In genomic region chr14:99562848-99563748, GRCh38 we compare ENCODE assay signal across 8 cellular contexts. TPM values are rescaled to one million over a fixed set of nuclear protein-coding genes. Genes with fewer than 3 reads are reported as not detected.
DNase-seq lines count a peak whose midpoint lies in the region; TF ChIP-seq lines count a peak whose summit lies in the region.

No MANE protein-coding gene starts in this region.

- peak overlapping the region; percentile 47; the same call in 1 of the 2 replicates for H3K4me2 ChIP-seq in PC-9

- H3K4me1 Mint-ChIP-seq in HFFc6 (ENCODE audit: low read depth) = peaks cover 47% of the 10 kb centered on the region
- H3K4me1 Mint-ChIP-seq in activated naive CD8-positive, alpha-beta T cell treated with anti-CD3 and anti-CD28 coated beads for 36 hours = peaks cover 2% of the 10 kb centered on the region

- no peaks in the 10 kb centered on the region for H3F3A ChIP-seq in PC-9 (ENCODE audit: insufficient read depth, low read depth)

- intact Hi-C loops in PC-9 (cut with micrococcal nuclease; ENCODE audit: unreplicated experiment) = loop anchor here (1.0 to 5.0 kb wide), 3 partner anchors 41 to 66 kb away; partner anchors contain the start of gene CCDC85C

- CTCF ChIA-PET in PC-9 (lab: Charles Lee) = no interaction called here

- peaks cover 42% of the 10 kb centered on the region for H3K4me1 ChIP-seq in PC-9 (replicated peaks; ENCODE audit: insufficient read depth)

- H3K4me3 Mint-ChIP-seq in HFFc6 = no peak overlapping the region
- H3K4me3 Mint-ChIP-seq in activated naive CD8-positive, alpha-beta T cell treated with anti-CD3 and anti-CD28 coated beads for 36 hours = no peak overlapping the region

- no peaks in the 10 kb centered on the region for H3K9me3 ChIP-seq in PC-9 (ENCODE audit: insufficient read depth, low read depth)

- 0 out of 2 replicates have a peak, but pooled peaks cover 3% of the 10 kb centered on the region for H3K79me2 ChIP-seq in PC-9 (ENCODE audit: low read depth)

- DNase-seq in H7 (peak; percentile 94), PC-9 (peak; percentile 73 to 78), fibroblast of mammary gland (ENCODE audit: low read depth) (peak; percentile 40), nucleus accumbens (lab: John Stamatoyannopoulos, UW) (peak in 44 of 56 donors; percentile 15 to 89 (median 48)), HFFc6 (no peak), NCI-H2171 (lab: John Stamatoyannopoulos, UW) (no peak)
- DNase-seq in activated CD4-positive, CD25-positive, alpha-beta regulatory T cell treated with anti-CD3 and anti-CD28 coated beads, Interleukin-2, amount 50 U/mL, for 72 hours = no peak
- DNase-seq in activated naive CD8-positive, alpha-beta T cell treated with anti-CD3 and anti-CD28 coated beads for 36 hours = no peak

- no peaks in the 10 kb centered on the region; the same call in 1 of the 2 replicates for H3K27me3 Mint-ChIP-seq in HFFc6 (ENCODE audit: insufficient read depth)
- no peaks in the 10 kb centered on the region for H3K27me3 Mint-ChIP-seq in activated naive CD8-positive, alpha-beta T cell treated with anti-CD3 and anti-CD28 coated beads for 36 hours

- no peak overlapping the region for H3K27ac Mint-ChIP-seq in HFFc6
- no peak overlapping the region for H3K27ac Mint-ChIP-seq in activated naive CD8-positive, alpha-beta T cell treated with anti-CD3 and anti-CD28 coated beads for 36 hours

- no peaks in the 10 kb centered on the region for H4K20me1 ChIP-seq in PC-9 (ENCODE audit: insufficient read depth)

- H3K9me2 ChIP-seq in PC-9 (ENCODE audit: insufficient read depth) = no peaks in the 10 kb centered on the region

- H2AFZ ChIP-seq in PC-9 = no peak overlapping the region

- H3K4me3 ChIP-seq in H7 (ENCODE audit: insufficient read depth, low read depth, low read length) = no peak overlapping the region
- no peak overlapping the region for H3K4me3 ChIP-seq in PC-9
- no peak overlapping the region for H3K4me3 ChIP-seq in fibroblast of mammary gland (ENCODE audit: control insufficient read depth, low read depth, low read length)

- peaks cover 7% of the 10 kb centered on the region; the same call in 1 of the 2 replicates for H3K9me3 Mint-ChIP-seq in HFFc6
- no peaks in the 10 kb centered on the region for H3K9me3 Mint-ChIP-seq in activated naive CD8-positive, alpha-beta T cell treated with anti-CD3 and anti-CD28 coated beads for 36 hours

- peak; percentile 62 for TF ChIP-seq CTCF in PC-9 (conservative IDR thresholded peaks at IDR 0.05)
- TF ChIP-seq CTCF in fibroblast of mammary gland (conservative IDR thresholded peaks at IDR 0.05; ENCODE audit: control insufficient read depth, insufficient read depth, low read depth, low read length) = peak; percentile 32
- no peak for TF ChIP-seq CTCF in HFFc6 (IDR thresholded peaks at IDR 0.05)

- H3K36me3 Mint-ChIP-seq in HFFc6 (ENCODE audit: low read depth) = peaks cover 13% of the 10 kb centered on the region
- no peaks in the 10 kb centered on the region for H3K36me3 Mint-ChIP-seq in activated naive CD8-positive, alpha-beta T cell treated with anti-CD3 and anti-CD28 coated beads for 36 hours

- POLR2A ChIA-PET in PC-9 (lab: Charles Lee; ENCODE audit: unreplicated experiment) = no interaction called here

- no TSS peak for BruUV-seq in PC-9 (replicated peaks; lab: Mats Ljungman, UMichigan)

- H3K27me3 ChIP-seq in H7 (ENCODE audit: control insufficient read depth, insufficient read depth, low read length) (no peaks in the 10 kb centered on the region), PC-9 (ENCODE audit: insufficient read depth, low read depth) (no peaks in the 10 kb centered on the region)

- no peak overlapping the region for H3K27ac ChIP-seq in PC-9

- H3K36me3 ChIP-seq in H7 (replicated peaks; ENCODE audit: control insufficient read depth, insufficient read depth, low read length) (no peaks in the 10 kb centered on the region), PC-9 (ENCODE audit: low read depth) (no peaks in the 10 kb centered on the region)

RNA-seq across cellular contexts. Expression of gene CCDC85C, which starts 40.9 kb away (rescaled TPM):
- total RNA-seq in H7 (2014; rRNA removed; shearing (Covaris generic)) = 44.9 and 50.2 TPM in 2 replicates
- 21.2 and 24.8 TPM in 2 replicates for total RNA-seq in PC-9 (2021)
- total RNA-seq in HFFc6 (2021; fragmentation: NEBNext Ultra II Directional; extraction: Animal tissue kit (Norgen Biotek cat#: 25700)) = 10 to 100 TPM; 31.3 to 41.4 (median 34.3) TPM
- 1 to 10 TPM; 6.3 to 8.9 TPM for total RNA-seq in activated naive CD8-positive, alpha-beta T cell treated with anti-CD3 and anti-CD28 coated beads for 36 hours

Comparison
In these comparisons a context has a peak if more than half of its experiments do, and no peak if none do; other contexts are left out.
1. DNase-seq: peak in H7 (single experiment), PC-9 (2 of 2), fibroblast of mammary gland (single experiment) and nucleus accumbens (44 of 56); none in HFFc6 (single experiment), activated CD4-positive, CD25-positive, alpha-beta regulatory T cell treated with anti-CD3 and anti-CD28 coated beads, Interleukin-2, amount 50 U/mL, for 72 hours (single experiment), NCI-H2171 (single experiment) and activated naive CD8-positive, alpha-beta T cell treated with anti-CD3 and anti-CD28 coated beads for 36 hours (single experiment).